ENCODE assay signal across 8 cellular contexts in genomic region chr10:104925232-104925851, GRCh38.
DNase-seq lines count a peak whose midpoint lies in the region; ATAC-seq and TF ChIP-seq lines count a peak whose summit lies in the region.

No MANE protein-coding gene starts in this region.

- no peaks in the 10 kb centered on the region for H3K4me1 ChIP-seq in parathyroid adenoma

- H3K4me3 Mint-ChIP-seq in activated CD4-positive, alpha-beta T cell treated with anti-CD3 and anti-CD28 coated beads for 36 hours: no peak overlapping the region

- H2AFZ ChIP-seq in parathyroid adenoma: no peak overlapping the region

- no peak overlapping the region for H3K4me3 ChIP-seq in parathyroid adenoma (ENCODE audit: low read depth, low read length)

- no peak overlapping the region for H3K4me2 ChIP-seq in parathyroid adenoma (ENCODE audit: low read length)

- DNase-seq in activated CD4-positive, alpha-beta T cell treated with anti-CD3 and anti-CD28 coated beads for 36 hours: peak; percentile 58
- DNase-seq in activated CD4-positive, alpha-beta T cell treated with anti-CD3 and anti-CD28 coated beads, Interleukin-2, amount 50 U/mL, for 1 hour: no peak
- DNase-seq in RKO (ENCODE audit: low spot score) (peak; percentile 51), erythroblast (lab: John Stamatoyannopoulos, UW) (peak; percentile 41 to 63)

- no peaks in the 10 kb centered on the region for H3K9me3 Mint-ChIP-seq in activated CD4-positive, alpha-beta T cell treated with anti-CD3 and anti-CD28 coated beads for 36 hours (ENCODE audit: low read depth)

- TF ChIP-seq POLR2A in erythroblast (IDR thresholded peaks at IDR 0.05; ENCODE audit: low read length): no peak

- H3K79me2 ChIP-seq in parathyroid adenoma: no peaks in the 10 kb centered on the region

- no peaks in the 10 kb centered on the region for H3K27me3 Mint-ChIP-seq in activated CD4-positive, alpha-beta T cell treated with anti-CD3 and anti-CD28 coated beads for 36 hours

- H3K36me3 Mint-ChIP-seq in activated CD4-positive, alpha-beta T cell treated with anti-CD3 and anti-CD28 coated beads for 36 hours (ENCODE audit: low read depth): no peaks in the 10 kb centered on the region

- H3K4me1 Mint-ChIP-seq in activated CD4-positive, alpha-beta T cell treated with anti-CD3 and anti-CD28 coated beads for 36 hours: no peaks in the 10 kb centered on the region

- POLR2A ChIA-PET in activated CD4-positive, alpha-beta T cell treated with anti-CD3 and anti-CD28 coated beads for 36 hours (lab: Charles Lee): interaction anchor here (0.6 kb wide), 1 partner anchor 245 kb away, joined by 4 read pairs; no protein-coding TSS in a partner anchor

- CTCF ChIA-PET in activated CD4-positive, alpha-beta T cell treated with anti-CD3 and anti-CD28 coated beads for 36 hours (lab: Charles Lee): interaction anchor here (0.7 to 0.8 kb wide), 2 partner anchors 29 to 30 kb away, joined by 3 read pairs; no protein-coding TSS in a partner anchor

- H3K27ac Mint-ChIP-seq in activated CD4-positive, alpha-beta T cell treated with anti-CD3 and anti-CD28 coated beads for 36 hours: no peak overlapping the region

- peak; percentile 41 for TF ChIP-seq CTCF in parathyroid adenoma (IDR thresholded peaks at IDR 0.05)

- no peaks in the 10 kb centered on the region for H3K27me3 ChIP-seq in parathyroid adenoma (ENCODE audit: control insufficient read depth, insufficient read depth, low read length)

- intact Hi-C loops in activated CD4-positive, alpha-beta T cell treated with anti-CD3 and anti-CD28 coated beads for 36 hours (cut with DNase I, micrococcal nuclease): loop anchor here (2.0 to 10.0 kb wide), 4 partner anchors 123 to 521 kb away; no protein-coding TSS in a partner anchor

- H3K9me3 ChIP-seq in parathyroid adenoma (ENCODE audit: control insufficient read depth, low read length): no peaks in the 10 kb centered on the region

- H3K9ac ChIP-seq in parathyroid adenoma: no peak overlapping the region

- no peaks in the 10 kb centered on the region for H3K36me3 ChIP-seq in parathyroid adenoma (ENCODE audit: control insufficient read depth, insufficient read depth, low read length)

- H3K27ac ChIP-seq in parathyroid adenoma: no peak overlapping the region

- ATAC-seq in activated CD4-positive, alpha-beta T cell treated with anti-CD3 and anti-CD28 coated beads for 36 hours: no peak
- ATAC-seq in HG02798 (IDR thresholded peaks at IDR 0.05; ENCODE audit: poor library complexity, unreplicated experiment) (peak; percentile 52), HG03460 (IDR thresholded peaks at IDR 0.05; ENCODE audit: unreplicated experiment) (no peak), GM19324 (IDR thresholded peaks at IDR 0.05; ENCODE audit: low FRiP score, unreplicated experiment) (no peak)
